In genomic region chr2:231597014-231597611, GRCh38 we compare ENCODE assay signal across 9 cellular contexts. TPM values are rescaled to one million over a fixed set of nuclear protein-coding genes. Genes with fewer than 3 reads are reported as not detected.
DNase-seq lines count a peak whose midpoint lies in the region; ATAC-seq and TF ChIP-seq lines count a peak whose summit lies in the region.
"Had no signal": no experiment of that assay in that cellular context is flagged by ENCODE, and none has a peak within 500 bp of the region (broad histone marks: within the 10 kb centered on the region; RNA-seq: fewer than 3 reads in every experiment).

No MANE protein-coding gene starts in this region.

- POLR2A ChIA-PET in CD8-positive, alpha-beta memory T cell (lab: Charles Lee): no interaction called here

- no peaks in the 10 kb centered on the region for H3K36me3 Mint-ChIP-seq in CD8-positive, alpha-beta memory T cell

- no peaks in the 10 kb centered on the region for H3K9me3 Mint-ChIP-seq in CD8-positive, alpha-beta memory T cell
- H3K9me3 Mint-ChIP-seq: stimulated activated naive CD8-positive, alpha-beta T cell treated with anti-CD3 and anti-CD28 coated beads, Interleukin-15, Interleukin-2, amounts not matched to agents 100 ng/mL and 50 ng/mL, for 24 hours had no signal

- H3K4me1 ChIP-seq in esophagus (ENCODE audit: control insufficient read depth in 2 of 2, insufficient read depth in 2 of 2, low read length in 1 of 2): peaks cover 0 to 19% of the 10 kb centered on the region in 2 donors
- H3K4me1 ChIP-seq in CD8-positive, alpha-beta memory T cell (ENCODE audit: insufficient read depth, low read length): no peaks in the 10 kb centered on the region

- H3K27me3 ChIP-seq in esophagus (ENCODE audit: control insufficient read depth in 1 of 2, insufficient read depth in 2 of 2, low read length in 2 of 2): no peaks in the 10 kb centered on the region
- H3K27me3 ChIP-seq in CD8-positive, alpha-beta memory T cell (ENCODE audit: insufficient read depth, low read length, poor library complexity, severe bottlenecking): no peaks in the 10 kb centered on the region

- ATAC-seq in GM18870 (IDR thresholded peaks at IDR 0.05; ENCODE audit: unreplicated experiment): peak; percentile 79
- peak; percentile 80 for ATAC-seq in HG03108 (IDR thresholded peaks at IDR 0.05; ENCODE audit: unreplicated experiment)
- ATAC-seq in GM19324 (IDR thresholded peaks at IDR 0.05; ENCODE audit: low FRiP score, unreplicated experiment): no peak

- CTCF ChIA-PET in CD8-positive, alpha-beta memory T cell (lab: Charles Lee): interaction anchor here (1.5 kb wide), 1 partner anchor 114 kb away, joined by 5 read pairs; no protein-coding TSS in a partner anchor

- 40 to 49% methylated on average over 18 of the region's 18 CpGs for WGBS in esophagus, 2 donors

- no peaks in the 10 kb centered on the region for H3K9me3 ChIP-seq in esophagus (ENCODE audit: control insufficient read depth in 2 of 2, insufficient read depth in 1 of 2, low read depth in 1 of 2, low read length in 1 of 2)
- no peaks in the 10 kb centered on the region for H3K9me3 ChIP-seq in CD8-positive, alpha-beta memory T cell (ENCODE audit: low read length)

- peaks cover 2 to 5% (median 3%) of the 10 kb centered on the region in 3 donors for H3K4me1 Mint-ChIP-seq in CD8-positive, alpha-beta memory T cell

- H3K4me3 Mint-ChIP-seq in CD8-positive, alpha-beta memory T cell: no peak overlapping the region
- H3K4me3 Mint-ChIP-seq: stimulated activated naive CD8-positive, alpha-beta T cell treated with anti-CD3 and anti-CD28 coated beads, Interleukin-15, Interleukin-2, amounts not matched to agents 100 ng/mL and 50 ng/mL, for 24 hours had no signal

- no peaks in the 10 kb centered on the region for H3K27me3 Mint-ChIP-seq in CD8-positive, alpha-beta memory T cell
- H3K27me3 Mint-ChIP-seq: stimulated activated naive CD8-positive, alpha-beta T cell treated with anti-CD3 and anti-CD28 coated beads, Interleukin-15, Interleukin-2, amounts not matched to agents 100 ng/mL and 50 ng/mL, for 24 hours had no signal

- no peaks in the 10 kb centered on the region for H3K36me3 ChIP-seq in esophagus (ENCODE audit: control insufficient read depth in 2 of 2, insufficient read depth in 2 of 2, low read length in 1 of 2)
- H3K36me3 ChIP-seq in CD8-positive, alpha-beta memory T cell (ENCODE audit: insufficient read depth, low read length): no peaks in the 10 kb centered on the region

- TF ChIP-seq CTCF in retinal pigment epithelial cell (conservative IDR thresholded peaks at IDR 0.05; ENCODE audit: low read depth, low read length): no peak

- peak overlapping the region in 1 of 8 donors; percentile 62 for H3K27ac Mint-ChIP-seq in CD8-positive, alpha-beta memory T cell
- H3K27ac Mint-ChIP-seq: stimulated activated naive CD8-positive, alpha-beta T cell treated with anti-CD3 and anti-CD28 coated beads, Interleukin-15, Interleukin-2, amounts not matched to agents 100 ng/mL and 50 ng/mL, for 24 hours had no signal

- H3K4me3 ChIP-seq in esophagus (ENCODE audit: low read depth in 1 of 2, low read length in 2 of 2): no peak overlapping the region
- no peak overlapping the region for H3K4me3 ChIP-seq in retinal pigment epithelial cell (ENCODE audit: low read length)
- H3K4me3 ChIP-seq in CD8-positive, alpha-beta memory T cell (ENCODE audit: low read length): no peak overlapping the region

- DNase-seq in retinal pigment epithelial cell (ENCODE audit: low read depth): peak; percentile 89
- DNase-seq in stimulated activated naive CD4-positive, alpha-beta T cell treated with Interleukin-2 at 50 U/mL for 16 hours (lab: John Stamatoyannopoulos, UW): no peak
- no peak for DNase-seq in CD8-positive, alpha-beta memory T cell
- DNase-seq in GM19238 (ENCODE audit: insufficient read length, low spot score): no peak

- H3K27ac ChIP-seq in esophagus (ENCODE audit: low read depth in 2 of 2, low read length in 1 of 2): peak overlapping the region; percentile 64 to 91
- no peak overlapping the region for H3K27ac ChIP-seq in CD8-positive, alpha-beta memory T cell (ENCODE audit: low read depth, low read length)

RNA-seq across cellular contexts. Expression of gene TEX44, which starts 4.4 kb away (rescaled TPM):
- polyA plus RNA-seq in esophagus: not detected
- not detected for total RNA-seq in CD8-positive, alpha-beta memory T cell
- not detected for polyA plus RNA-seq in CD8-positive, alpha-beta memory T cell
